In the genomic region with DNA sequence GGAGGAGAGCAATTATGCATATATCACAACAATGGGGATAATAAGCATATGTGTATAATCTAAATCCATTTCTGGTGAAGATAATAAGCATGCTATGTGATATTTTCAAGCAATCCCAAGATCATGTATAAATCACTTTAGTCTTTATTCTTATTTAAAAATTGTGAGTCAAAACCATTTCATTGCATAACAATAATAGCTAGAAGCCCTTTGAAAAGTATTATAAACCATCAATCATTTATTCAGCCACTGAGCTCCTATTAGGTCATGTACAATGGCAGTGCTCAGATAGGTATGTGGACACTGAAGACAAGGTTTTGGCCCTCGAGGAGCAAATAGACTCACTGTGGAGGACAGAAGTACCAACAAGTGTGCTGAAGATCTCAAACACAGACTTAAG, we compare ENCODE assay signal across 25 cellular contexts.
DNase-seq lines count a peak whose midpoint lies in the region.
"Had no signal": no experiment of that assay in that cellular context is flagged by ENCODE, and none has a peak within 500 bp of the region (broad histone marks: within the 10 kb centered on the region; RNA-seq: fewer than 3 reads in every experiment).

No MANE protein-coding gene starts in this region.

- H3K9me3 ChIP-seq in HAP-1: peaks cover 3% of the 10 kb centered on the region; the same call in 1 of the 2 replicates
- H3K9me3 ChIP-seq: A549, BE2C had no signal

- no peak overlapping the region for H3K4me3 ChIP-seq in HAP-1
- H3K4me3 ChIP-seq: A549; BLaER1; BLaER1 treated with 17β-estradiol and CSF1 and Interleukin-3, amounts not matched to agents 10 nM and 100 nM had no signal

- DNase-seq in HAP-1 (ENCODE audit: low spot score in 2 of 2) (peak; percentile 65 to 92), NCI-H1436 (lab: John Stamatoyannopoulos, UW) (no peak)
- DNase-seq: 8988T; ACHN; AML-193; BE2C; C1 segment of cervical spinal cord; Caco-2; Calu3; CD4-positive, alpha-beta memory T cell; CD4-positive, alpha-beta T cell; CD4-positive, CD25-positive, alpha-beta regulatory T cell; CD8-positive, alpha-beta memory T cell; CD8-positive, alpha-beta T cell; COR-L47; DMS 273 treated with DMSO at 0.1 percent for 48 hours; DMS153; DMS53; DMS79; DMS79 treated with DMSO at 0.1 percent for 48 hours; DND-41; EL had no signal

- H3K4me1 ChIP-seq in HAP-1: peaks cover 29% of the 10 kb centered on the region
- H3K4me1 ChIP-seq: A549, BE2C, Caco-2 had no signal

- no peaks in the 10 kb centered on the region for H3K36me3 ChIP-seq in HAP-1 (replicated peaks)
- H3K36me3 ChIP-seq: BE2C; BLaER1; BLaER1 treated with 17β-estradiol and CSF1 and Interleukin-3, amounts not matched to agents 10 nM and 100 nM had no signal

- H3K27me3 ChIP-seq in HAP-1 (ENCODE audit: low read depth): no peaks in the 10 kb centered on the region
- H3K27me3 ChIP-seq: BE2C; BLaER1; BLaER1 treated with 17β-estradiol and CSF1 and Interleukin-3, amounts not matched to agents 10 nM and 100 nM had no signal

- in situ Hi-C loops in HAP-1 (cut with MboI; ENCODE audit: low sequenced_read_pairs): no loop called here
